ENCODE assay signal across 35 cellular contexts in the genomic region with DNA sequence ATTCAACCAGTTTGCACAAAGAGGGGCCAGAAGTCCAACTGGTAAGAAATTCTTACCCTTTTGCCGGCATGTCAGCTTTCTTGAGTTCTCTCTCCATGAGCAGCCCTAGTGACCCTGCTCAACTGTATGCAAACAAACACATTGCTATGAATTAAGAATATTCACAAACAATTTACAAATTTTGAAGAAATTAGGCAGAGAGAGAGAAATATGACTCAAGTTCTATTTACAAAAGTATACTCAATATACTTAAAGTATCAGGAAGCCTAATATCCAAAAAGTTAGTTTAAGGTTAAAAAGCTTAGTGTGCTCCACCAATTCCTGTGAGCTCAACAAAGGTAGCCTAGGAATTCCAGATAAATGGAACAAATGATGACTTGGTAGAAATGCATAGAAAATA.
"Had no signal": no experiment of that assay in that cellular context is flagged by ENCODE, and none has a peak within 500 bp of the region (broad histone marks: within the 10 kb centered on the region; RNA-seq: fewer than 3 reads in every experiment).

No MANE protein-coding gene starts in this region.

- DNase-seq: Karpas-422, Kasumi-1, MG63, MM.1S, MV-4-11, NCI-H1048, NCI-H1092, NCI-H1092 treated with DMSO at 0.1 percent for 48 hours, NCI-H1105, NCI-H1105 treated with DMSO at 0.1 percent for 48 hours, NCI-H1417, NCI-H1417 treated with DMSO at 0.1 percent for 48 hours, NCI-H1436, NCI-H1436 treated with DMSO at 0.1 percent for 48 hours, NCI-H146, NCI-H1694, NCI-H1694 treated with DMSO at 0.1 percent for 48 hours, NCI-H187, NCI-H187 treated with DMSO at 0.1 percent for 48 hours, NCI-H1930, NCI-H2029, NCI-H2029 treated with DMSO at 0.1 percent for 48 hours, NCI-H2081, NCI-H2081 treated with DMSO at 0.1 percent for 48 hours, NCI-H2107, NCI-H2171, NCI-H2171 treated with DMSO at 0.1 percent for 48 hours, NCI-H2227 treated with DMSO at 0.1 percent for 48 hours, NCI-H226, NCI-H345, NCI-H446, NCI-H446 treated with DMSO at 0.1 percent for 48 hours, NCI-H510A, NCI-H510A treated with DMSO at 0.1 percent for 48 hours had no signal

- H3K9me3 ChIP-seq: MG63 had no signal

- H3K4me2 ChIP-seq: KMS-11 had no signal

- H3K4me3 ChIP-seq: MG63 had no signal

- H3K27me3 ChIP-seq: MG63 had no signal

- H3K27ac ChIP-seq: KMS-11 had no signal

- H3K36me3 ChIP-seq: MG63 had no signal
